Comparison of ENCODE assay signal across 8 cellular contexts in the genomic region with DNA sequence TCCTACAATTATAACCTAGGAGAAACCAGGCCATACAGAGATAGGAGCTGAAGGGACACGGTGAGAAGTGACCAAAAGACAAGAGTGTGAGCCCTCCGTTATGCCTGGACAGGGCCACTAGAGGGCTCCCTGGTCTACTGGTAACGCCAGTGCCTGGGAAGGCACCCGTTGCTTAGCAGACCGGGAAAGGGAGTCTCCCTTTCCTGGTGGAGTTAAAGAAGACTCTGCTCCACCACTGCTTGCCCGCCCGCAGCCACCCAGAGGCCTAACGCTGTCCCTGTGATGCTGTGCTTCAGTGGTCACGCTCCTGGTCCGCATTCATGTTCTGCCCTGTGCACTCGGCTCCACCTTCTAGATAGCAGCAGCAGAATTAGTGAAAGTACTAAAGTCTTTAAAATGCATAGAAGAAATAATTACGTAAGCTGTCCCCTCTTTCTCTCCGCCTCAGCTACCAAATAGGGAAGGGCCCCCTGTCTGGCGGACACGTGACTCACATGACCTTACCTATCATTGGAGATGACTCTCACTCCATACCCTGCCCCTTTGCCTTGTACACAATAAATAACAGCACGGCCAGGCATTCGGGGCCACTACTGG. TPM values are rescaled to one million over a fixed set of nuclear protein-coding genes. Genes with fewer than 3 reads are reported as not detected.
DNase-seq lines count a peak whose midpoint lies in the region; ATAC-seq and TF ChIP-seq lines count a peak whose summit lies in the region.

No MANE protein-coding gene starts in this region.

- ATAC-seq in HG03439 (IDR thresholded peaks at IDR 0.05; ENCODE audit: unreplicated experiment) (peak; percentile 57), lower lobe of right lung (peak; percentile 82 to 84), HG02852 (IDR thresholded peaks at IDR 0.05; ENCODE audit: unreplicated experiment) (no peak)

- H3K27me3 ChIP-seq in dorsolateral prefrontal cortex (peaks cover 0 to 3% (median 0%) of the 10 kb centered on the region in 45 donors), lower lobe of right lung (ENCODE audit: low read depth) (no peaks in the 10 kb centered on the region)

- H3K4me3 ChIP-seq in dorsolateral prefrontal cortex (peak overlapping the region in 57 of 59 donors; percentile 11 to 64 (median 43)), lower lobe of right lung (peak overlapping the region; percentile 39)

- intact Hi-C loops in dorsolateral prefrontal cortex (cut with DNase I), result loop anchor here in 1 of 2 donors (2.0 to 5.0 kb wide), 2 partner anchors 61 to 72 kb away; a partner anchor contains a TSS
- intact Hi-C loops in lower lobe of right lung (cut with DNase I), result no loop called here

- H3K9me3 ChIP-seq in lower lobe of right lung, result no peaks in the 10 kb centered on the region

- DNase-seq in DMS79 (lab: John Stamatoyannopoulos, UW) (peak; percentile 52), NCI-H526 treated with DMSO at 0.1 percent for 48 hours (lab: John Stamatoyannopoulos, UW) (peak; percentile 41), dorsolateral prefrontal cortex (peak; percentile 66 to 90 (median 85)), lower lobe of right lung (peak; percentile 88)
- DNase-seq in activated CD4-positive, alpha-beta T cell treated with anti-CD3 and anti-CD28 coated beads, Interleukin-2, amount 50 U/mL, for 1 hour, result peak; percentile 60
- peak in 2 of 3 donors; percentile 32 to 35 for DNase-seq in stimulated activated CD4-positive, alpha-beta T cell treated with anti-CD3 and anti-CD28 coated beads, TNF-alpha, amount 100 ng/mL, for 1 hour (ENCODE audit: low read depth in 3 of 3, low spot score in 1 of 3)

- H3K27ac ChIP-seq in dorsolateral prefrontal cortex (peak overlapping the region in 21 of 59 donors; percentile 7 to 71 (median 43)), lower lobe of right lung (no peak overlapping the region)

- H3K4me1 ChIP-seq in lower lobe of right lung, result peaks cover 7% of the 10 kb centered on the region

- H3K36me3 ChIP-seq in lower lobe of right lung, result no peaks in the 10 kb centered on the region

- TF ChIP-seq CTCF in dorsolateral prefrontal cortex (IDR thresholded peaks at IDR 0.05 in 54 of 56, conservative IDR thresholded peaks at IDR 0.05 in 2 of 56; ENCODE audit: low read depth in 1 of 56, partially characterized antibody in 56 of 56) (peak; percentile 57 to 93 (median 84)), lower lobe of right lung (IDR thresholded peaks at IDR 0.05) (peak; percentile 86)

RNA-seq across cellular contexts. Expression of a gene that starts 32.5 kb away (rescaled TPM):
- 10 to 100 TPM; 28.2 to 58.5 (median 38.6) TPM for total RNA-seq in dorsolateral prefrontal cortex
- total RNA-seq in lower lobe of right lung, result 105 TPM

RNA-seq across cellular contexts. Expression of a gene that starts 34.8 kb away (rescaled TPM):
- total RNA-seq in dorsolateral prefrontal cortex (1 to 10 TPM in 114 of 120 experiments, under 1 TPM in 6; 0.78 to 6.0 (median 2.1) TPM), lower lobe of right lung (0.41 TPM)

Comparison
In these comparisons a context has a peak if more than half of its experiments do, and no peak if none do; other contexts are left out.
1. DNase-seq: peak in every context shown above with its lines; median percentile 88 in lower lobe of right lung; 85 in dorsolateral prefrontal cortex; 60 in activated CD4-positive, alpha-beta T cell treated with anti-CD3 and anti-CD28 coated beads, Interleukin-2, amount 50 U/mL, for 1 hour; 52 in DMS79; 41 in NCI-H526 treated with DMSO at 0.1 percent for 48 hours; 34 in stimulated activated CD4-positive, alpha-beta T cell treated with anti-CD3 and anti-CD28 coated beads, TNF-alpha, amount 100 ng/mL, for 1 hour.